ENCODE assay signal across 8 cellular contexts in genomic region chrX:150568320-150569154, GRCh38. TPM values are rescaled to one million over a fixed set of nuclear protein-coding genes. Genes with fewer than 3 reads are reported as not detected.
DNase-seq lines count a peak whose midpoint lies in the region; ATAC-seq, FAIRE-seq and TF ChIP-seq lines count a peak whose summit lies in the region.

Gene MTM1, plus strand, starts transcription at chrX:150568621. Its CDS starts 23,994 bp downstream, at chrX:150592615.

- DNase-seq in GM12891 (ENCODE audit: insufficient read length, low spot score) (peak; percentile 83), NCI-H1417 treated with DMSO at 0.1 percent for 48 hours (lab: John Stamatoyannopoulos, UW) (peak; percentile 67), SW 1271 (lab: John Stamatoyannopoulos, UW) (peak; percentile 82 to 92), Right ventricle myocardium inferior (ENCODE audit: missing footprints) (peak; percentile 96), osteocyte (ENCODE audit: extremely low spot score, unreplicated experiment) (peak; percentile 96)
- DNase-seq in activated naive CD8-positive, alpha-beta T cell treated with anti-CD3 and anti-CD28 coated beads, Interleukin-2, amount 50 U/mL, for 16 hours (ENCODE audit: low read depth, low spot score) = peak; percentile 76

- H3K27me3 ChIP-seq in thymus (ENCODE audit: control insufficient read depth, insufficient read depth) = no peaks in the 10 kb centered on the region

- H3K36me3 Mint-ChIP-seq in osteocyte (ENCODE audit: unreplicated experiment) = peaks cover 2% of the 10 kb centered on the region

- intact Hi-C loops in Right ventricle myocardium inferior (cut with DNase I) = no loop called here

- no peaks in the 10 kb centered on the region for H3K4me1 ChIP-seq in thymus (ENCODE audit: control insufficient read depth, insufficient read depth, low read length)

- H3K9me3 ChIP-seq in thymus (ENCODE audit: control insufficient read depth) = no peaks in the 10 kb centered on the region

- peaks cover 32% of the 10 kb centered on the region for H3K4me1 Mint-ChIP-seq in osteocyte (ENCODE audit: unreplicated experiment)

- no peaks in the 10 kb centered on the region for H3K36me3 ChIP-seq in thymus (ENCODE audit: control insufficient read depth, insufficient read depth)

- peak within 1 kb of the TSS; percentile 75 for H3K27ac Mint-ChIP-seq in osteocyte (ENCODE audit: unreplicated experiment)

- no peaks in the 10 kb centered on the region for H3K27me3 Mint-ChIP-seq in osteocyte (ENCODE audit: unreplicated experiment)

- peaks cover 3% of the 10 kb centered on the region for H3K9me3 Mint-ChIP-seq in osteocyte (ENCODE audit: unreplicated experiment)

- no peak for TF ChIP-seq POLR2A in GM12891 (IDR thresholded peaks at IDR 0.05; ENCODE audit: low read depth, low read length)

- peak within 1 kb of the TSS; percentile 67 for H3K4me3 ChIP-seq in thymus (ENCODE audit: low read length)

- ATAC-seq in HG02798 (IDR thresholded peaks at IDR 0.05; ENCODE audit: poor library complexity, unreplicated experiment) = peak; percentile 97
- peak; percentile 99 for ATAC-seq in Right ventricle myocardium inferior

- H3K27ac ChIP-seq in thymus (ENCODE audit: low read depth) = peak within 1 kb of the TSS; percentile 87

- peak within 1 kb of the TSS; percentile 78 for H3K4me3 Mint-ChIP-seq in osteocyte (ENCODE audit: unreplicated experiment)

- WGBS in thymus = under 1% methylated on average over 81 of the region's 89 CpGs

- FAIRE-seq in GM12891 (lab: Jason Lieb, UNC) = peak; percentile 98

- no peak for TF ChIP-seq CTCF in osteocyte (IDR thresholded peaks at IDR 0.05)

TF ChIP-seq in GM12891, 5 proteins besides CTCF, POLR2A, EP300 and RAD21:
- TF ChIP-seq POU2F2 (IDR thresholded peaks at IDR 0.05; ENCODE audit: low read depth, low read length) = no peak
- TF ChIP-seq TAF1 (IDR thresholded peaks at IDR 0.05; ENCODE audit: low read depth, low read length) = no peak
- no peak for TF ChIP-seq SPI1 (IDR thresholded peaks at IDR 0.05; ENCODE audit: low read depth, low read length)
- no peak for TF ChIP-seq PAX5 (IDR thresholded peaks at IDR 0.05; ENCODE audit: insufficient read depth, low read length, severe bottlenecking)

RNA-seq across cellular contexts. Expression of gene MTM1, which starts in this region (rescaled TPM):
- 2.5 TPM for polyA plus RNA-seq in GM12891 (2012; ENCODE audit: low read depth, missing spikeins)
- 8.8 TPM for total RNA-seq in Right ventricle myocardium inferior
- total RNA-seq in osteocyte = 6.7 and 10.2 TPM in 2 replicates
- 8.9 TPM for polyA plus RNA-seq in thymus

Comparison
In these comparisons a context has a peak if more than half of its experiments do, and no peak if none do; other contexts are left out.
1. Peak in every context shown above with its lines: DNase-seq, ATAC-seq, H3K4me3 ChIP-seq and H3K27ac ChIP-seq.